8 cellular contexts compared by ENCODE assay signal in the genomic region with DNA sequence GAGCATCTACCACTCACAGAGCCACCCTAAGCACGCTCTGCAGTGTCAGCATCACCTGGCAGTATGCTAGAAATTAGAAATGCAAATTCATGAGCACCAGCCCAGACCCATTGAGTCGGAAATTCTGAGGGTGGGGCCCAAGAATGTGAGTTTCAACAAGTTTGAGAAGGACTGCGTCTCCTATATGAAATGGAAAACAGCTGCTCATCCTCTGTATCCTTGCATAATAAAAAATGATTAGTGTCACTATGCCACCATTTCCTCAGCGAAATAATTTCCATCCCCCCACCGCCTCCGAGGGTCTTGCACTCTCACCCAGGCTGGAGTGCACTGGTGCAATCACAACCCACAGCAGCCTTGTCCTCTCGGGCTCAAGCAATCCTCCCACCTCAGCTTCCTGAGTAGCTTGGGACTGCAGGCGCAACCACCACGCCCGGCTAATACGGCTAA.
A peak's percentile ranks its signal among the peaks of the same experiment; 100 is the strongest.
DNase-seq lines count a peak whose midpoint lies in the region; ATAC-seq and TF ChIP-seq lines count a peak whose summit lies in the region.

No MANE protein-coding gene starts in this region.

- POLR2A ChIA-PET in GM10248 (lab: Yijun Ruan, JAX), result interaction anchor here (0.5 to 0.7 kb wide), 2 partner anchors 12 to 1510 kb away, joined by 4 to 9 read pairs; no protein-coding TSS in a partner anchor

- H3K9me3 ChIP-seq in iPS-18c (ENCODE audit: control insufficient read depth, insufficient read depth, low read length), result no peaks in the 10 kb centered on the region

- H3K4me3 ChIP-seq in iPS-18c (ENCODE audit: insufficient read depth, low read depth, low read length), result peak overlapping the region; percentile 87; the same call in 1 of the 2 replicates

- no peaks in the 10 kb centered on the region for H3K27me3 Mint-ChIP-seq in stimulated activated naive CD8-positive, alpha-beta T cell treated with anti-CD3 and anti-CD28 coated beads, Interleukin-15, amount 100 ng/mL, for 72 hours

- TF ChIP-seq CTCF in GM10248 (IDR thresholded peaks at IDR 0.05; ENCODE audit: control extremely low read depth, extremely low read depth, low read depth, missing control alignments), result no peak

- CTCF ChIA-PET in GM10248 (lab: Yijun Ruan, JAX), result interaction anchor here (1.0 to 2.6 kb wide), 13 partner anchors 7 to 181 kb away, joined by 3 to 28 read pairs (median 3); no protein-coding TSS in a partner anchor

- ATAC-seq in HG02571 (IDR thresholded peaks at IDR 0.05; ENCODE audit: unreplicated experiment) (peak; percentile 25), GM18517 (IDR thresholded peaks at IDR 0.05; ENCODE audit: unreplicated experiment) (no peak)
- no peak for ATAC-seq in stimulated activated naive CD8-positive, alpha-beta T cell treated with anti-CD3 and anti-CD28 coated beads, Interleukin-15, amount 100 ng/mL, for 72 hours

- H3K4me1 Mint-ChIP-seq in stimulated activated naive CD8-positive, alpha-beta T cell treated with anti-CD3 and anti-CD28 coated beads, Interleukin-15, amount 100 ng/mL, for 72 hours, result peaks cover 32% of the 10 kb centered on the region

- H3K9me3 Mint-ChIP-seq in stimulated activated naive CD8-positive, alpha-beta T cell treated with anti-CD3 and anti-CD28 coated beads, Interleukin-15, amount 100 ng/mL, for 72 hours, result no peaks in the 10 kb centered on the region

- DNase-seq in GM10248 (ENCODE audit: extremely low spot score) (peak; percentile 31), SKM-1 (lab: John Stamatoyannopoulos, UW; ENCODE audit: unreplicated experiment) (no peak), NCI-H446 (lab: John Stamatoyannopoulos, UW) (no peak)
- peak; percentile 25 for DNase-seq in activated CD4-positive, alpha-beta T cell treated with anti-CD3 and anti-CD28 coated beads, Interleukin-2, amount 50 U/mL, for 1 hour
- DNase-seq in stimulated activated naive CD8-positive, alpha-beta T cell treated with anti-CD3 and anti-CD28 coated beads, Interleukin-15, amount 100 ng/mL, for 72 hours, result peak; percentile 7 to 14

- peak overlapping the region in 1 of 2 donors; percentile 100 for H3K27ac Mint-ChIP-seq in stimulated activated naive CD8-positive, alpha-beta T cell treated with anti-CD3 and anti-CD28 coated beads, Interleukin-15, amount 100 ng/mL, for 72 hours

- H3K4me3 Mint-ChIP-seq in stimulated activated naive CD8-positive, alpha-beta T cell treated with anti-CD3 and anti-CD28 coated beads, Interleukin-15, amount 100 ng/mL, for 72 hours, result peak overlapping the region; percentile 90 to 99

Comparison
In these comparisons a context has a peak if more than half of its experiments do, and no peak if none do; other contexts are left out.
1. DNase-seq: peak in GM10248 (single experiment), activated CD4-positive, alpha-beta T cell treated with anti-CD3 and anti-CD28 coated beads, Interleukin-2, amount 50 U/mL, for 1 hour (single experiment) and stimulated activated naive CD8-positive, alpha-beta T cell treated with anti-CD3 and anti-CD28 coated beads, Interleukin-15, amount 100 ng/mL, for 72 hours (2 of 2); none in SKM-1 (single experiment) and NCI-H446 (0 of 2).